ENCODE assay signal across 33 cellular contexts in the genomic region with DNA sequence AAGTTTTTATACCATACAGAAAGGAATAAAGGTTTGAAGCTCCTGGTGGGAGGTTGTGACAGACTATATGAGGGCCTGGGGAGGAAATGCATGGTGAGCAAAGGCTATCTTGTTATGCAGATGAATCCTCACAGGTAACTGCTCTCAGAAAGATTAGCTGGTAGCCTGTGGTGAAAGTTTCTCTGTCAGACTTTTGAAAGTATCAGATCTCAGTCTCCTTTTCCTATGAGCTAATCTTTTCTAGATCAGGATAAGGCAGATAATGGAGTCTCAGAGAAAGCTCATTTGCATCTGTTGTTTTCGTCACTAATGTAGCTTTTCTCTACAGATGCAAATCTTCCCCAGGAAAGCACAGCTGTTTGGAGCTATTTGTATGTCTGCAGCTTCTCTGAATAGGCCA. TPM values are rescaled to one million over a fixed set of nuclear protein-coding genes. Genes with fewer than 3 reads are reported as not detected.
DNase-seq lines count a peak whose midpoint lies in the region; ATAC-seq, FAIRE-seq and TF ChIP-seq lines count a peak whose summit lies in the region.
"Had no signal": no experiment of that assay in that cellular context is flagged by ENCODE, and none has a peak within 500 bp of the region (broad histone marks: within the 10 kb centered on the region; RNA-seq: fewer than 3 reads in every experiment).

No MANE protein-coding gene starts in this region.

- H3K18ac ChIP-seq in H1 (ENCODE audit: extremely low read depth, low read length) = no peak overlapping the region

- H3K56ac ChIP-seq in H1 (replicated peaks; ENCODE audit: insufficient read length, low read depth, low read length) = no peak overlapping the region

- H4K8ac ChIP-seq in H1 (ENCODE audit: extremely low read depth, insufficient read depth, low read length) = no peak overlapping the region

- peak; percentile 88 for DNase-seq in GM23338 (ENCODE audit: low spot score)
- DNase-seq in H1 (ENCODE audit: low read depth in 1 of 2, low spot score in 2 of 2) = peak in 1 of 2 experiments; percentile 53
- DNase-seq in SW 1271 (lab: John Stamatoyannopoulos, UW) = no peak
- no peak for DNase-seq in SHP77 (lab: John Stamatoyannopoulos, UW)
- no peak for DNase-seq in PC-3
- DNase-seq: activated CD8-positive, alpha-beta T cell treated with anti-CD3 and anti-CD28 coated beads for 36 hours; activated effector memory CD4-positive, alpha-beta T cell treated with anti-CD3 and anti-CD28 coated beads, Interleukin-2, amount 50 U/mL, for 16 hours; activated naive CD8-positive, alpha-beta T cell treated with anti-CD3 and anti-CD28 coated beads, Interleukin-2, amount 50 U/mL, for 24 hours; activated T-cell treated with anti-CD3 and anti-CD28 coated beads for 4 hours; CD4-positive, CD25-positive, alpha-beta regulatory T cell; GM23248; heart left ventricle; left ventricle myocardium inferior; naive B cell; NCI-H1930; occipital lobe; PC-9; SHP77 treated with DMSO at 0.1 percent for 48 hours; stimulated activated CD8-positive, alpha-beta memory T cell treated with anti-CD3 and anti-CD28 coated beads, Interleukin-4, amount 100 ng/mL, for 48 hours; stomach; tibial artery had no signal

- 0 out of 2 replicates have a peak overlapping the region, but pooled peaks have one; percentile 95 for H2BK5ac ChIP-seq in H1 (ENCODE audit: low read depth, low read length)

- POLR2A ChIA-PET in H1 (lab: Charles Lee; ENCODE audit: partially characterized antibody) (interaction anchor here (0.7 to 2.3 kb wide), 4 partner anchors 27 to 33 kb away, joined by 3 to 11 read pairs (median 4); partner anchors contain the start of gene ZNF202), PC-3 (lab: Charles Lee; ENCODE audit: unreplicated experiment) (no interaction called here)

- H3K27me3 ChIP-seq in GM23338 (ENCODE audit: insufficient read depth) = no peaks in the 10 kb centered on the region
- H3K27me3 ChIP-seq in H1 (replicated peaks in 1 of 4; ENCODE audit: control insufficient read depth in 3 of 4, extremely low read depth in 1 of 4, insufficient read depth in 3 of 4, low read length in 3 of 4) = no peaks in the 10 kb centered on the region
- H3K27me3 ChIP-seq in PC-3 (ENCODE audit: low read length) = peaks cover 61% of the 10 kb centered on the region
- H3K27me3 ChIP-seq: heart left ventricle, stomach, tibial artery had no signal

- H3K79me1 ChIP-seq in H1 (ENCODE audit: low read depth, low read length) = no peaks in the 10 kb centered on the region

- H3K27ac Mint-ChIP-seq in GM23338 = peak overlapping the region; percentile 97
- H3K27ac Mint-ChIP-seq: activated CD8-positive, alpha-beta T cell treated with anti-CD3 and anti-CD28 coated beads for 36 hours; activated naive CD8-positive, alpha-beta T cell treated with anti-CD3 and anti-CD28 coated beads, Interleukin-2, amount 50 U/mL, for 24 hours; CD4-positive, CD25-positive, alpha-beta regulatory T cell; naive B cell had no signal

- H3K4me1 ChIP-seq in GM23338 (ENCODE audit: insufficient read depth) (peaks cover 56% of the 10 kb centered on the region), H1 (replicated peaks in 1 of 4; ENCODE audit: control insufficient read depth in 3 of 4, insufficient read depth in 4 of 4, low read length in 3 of 4) (peaks cover 0 to 30% (median 13%) of the 10 kb centered on the region in 4 experiments), PC-3 (ENCODE audit: insufficient read depth, low read length) (no peaks in the 10 kb centered on the region)
- H3K4me1 ChIP-seq: heart left ventricle, left ventricle myocardium inferior, stomach, tibial artery had no signal

- whole genome bisulfite sequencing in H1 (ENCODE audit: extremely low coverage in 1 of 2, insufficient coverage in 1 of 2, insufficient read length in 1 of 2, insufficient replicate concordance in 2 of 2, low coverage in 1 of 2, low lambda C conversion rate in 2 of 2, missing lambda C conversion rate in 1 of 2), 2 experiments = 0% methylated on average over 1 of the region's 1 CpG; no CpG with 5 or more reads in 1 of the 2 experiments

- H2BK120ac ChIP-seq in H1 (replicated peaks; ENCODE audit: low read depth, low read length) = no peak overlapping the region

- H3K9me2 ChIP-seq in GM23338 (ENCODE audit: insufficient read depth) = no peaks in the 10 kb centered on the region
- H3K9me2 ChIP-seq in PC-3 (replicated peaks; ENCODE audit: low read length) = no peaks in the 10 kb centered on the region

- no peaks in the 10 kb centered on the region for H3K36me3 ChIP-seq in GM23338 (ENCODE audit: insufficient read depth)
- no peaks in the 10 kb centered on the region for H3K36me3 ChIP-seq in H1 (ENCODE audit: control insufficient read depth in 2 of 4, insufficient read depth in 4 of 4, low read length in 3 of 4)
- no peaks in the 10 kb centered on the region for H3K36me3 ChIP-seq in PC-3 (ENCODE audit: low read depth, low read length)
- H3K36me3 ChIP-seq: heart left ventricle, left ventricle myocardium inferior, stomach, tibial artery had no signal

- CTCF ChIA-PET in H1 (lab: Charles Lee; ENCODE audit: partially characterized antibody) (interaction anchor here (0.6 to 1.3 kb wide), 8 partner anchors 8 to 355 kb away, joined by 3 to 5 read pairs (median 3); no protein-coding TSS in a partner anchor), PC-3 (lab: Charles Lee) (no interaction called here)

- H2AFZ ChIP-seq in GM23338 = no peak overlapping the region
- no peak overlapping the region for H2AFZ ChIP-seq in H1 (ENCODE audit: low read length)
- no peak overlapping the region for H2AFZ ChIP-seq in PC-3 (ENCODE audit: low read length)
- H2AFZ ChIP-seq: GM23248, PC-9 had no signal

- no peaks in the 10 kb centered on the region; the same call in 1 of the 2 replicates for H3K23me2 ChIP-seq in H1 (ENCODE audit: low read depth, low read length)

- H4K20me1 ChIP-seq in GM23338 (replicated peaks; ENCODE audit: insufficient read depth) = no peaks in the 10 kb centered on the region
- no peaks in the 10 kb centered on the region for H4K20me1 ChIP-seq in H1 (replicated peaks in 1 of 2; ENCODE audit: control insufficient read depth in 1 of 2, insufficient read depth in 2 of 2, low read length in 2 of 2)
- no peaks in the 10 kb centered on the region for H4K20me1 ChIP-seq in PC-3 (ENCODE audit: low read length)

- H3K14ac ChIP-seq in H1 (ENCODE audit: insufficient read length) = no peak overlapping the region

- peak; percentile 97 for FAIRE-seq in H1 (lab: Jason Lieb, UNC)
- FAIRE-seq: GM19239, HepG2, islet of Langerhans had no signal

- H3K27ac ChIP-seq in GM23338 (ENCODE audit: low read depth) = peak overlapping the region; percentile 97
- H3K27ac ChIP-seq in H1 (ENCODE audit: low read depth, low read length) = no peak overlapping the region
- no peak overlapping the region for H3K27ac ChIP-seq in PC-3 (ENCODE audit: low read length)
- H3K27ac ChIP-seq: GM23248, heart left ventricle, left ventricle myocardium inferior, PC-9, stomach, tibial artery had no signal

- TF ChIP-seq EP300 in H1 (IDR thresholded peaks at IDR 0.05; ENCODE audit: borderline replicate concordance in 1 of 2, low read depth in 2 of 2, low read length in 2 of 2) = peak in 1 of 2 experiments; percentile 71; a peak in 1 of 3 replicates

- H3F3A ChIP-seq in GM23338 (replicated peaks; ENCODE audit: low read depth) (peaks cover 7% of the 10 kb centered on the region; the same call in 1 of the 2 replicates), PC-3 (ENCODE audit: low read length, unreplicated experiment) (no peaks in the 10 kb centered on the region)

- peak overlapping the region; percentile 44; the same call in 1 of the 2 replicates for H3K4me2 ChIP-seq in GM23338
- 0 out of 4 replicates have a peak overlapping the region, but pooled peaks have one; percentile 6 to 19 for H3K4me2 ChIP-seq in H1 (ENCODE audit: insufficient read depth in 1 of 2, low read depth in 2 of 2, low read length in 2 of 2)
- no peak overlapping the region for H3K4me2 ChIP-seq in PC-3 (ENCODE audit: low read length)
- H3K4me2 ChIP-seq: PC-9 had no signal

- peaks cover 54% of the 10 kb centered on the region for H3K4me1 Mint-ChIP-seq in GM23338
- H3K4me1 Mint-ChIP-seq: activated naive CD8-positive, alpha-beta T cell treated with anti-CD3 and anti-CD28 coated beads, Interleukin-2, amount 50 U/mL, for 24 hours; CD4-positive, CD25-positive, alpha-beta regulatory T cell; naive B cell had no signal

- TF ChIP-seq POLR2A in H1 (IDR thresholded peaks at IDR 0.05; ENCODE audit: control extremely low read depth in 1 of 2, low read depth in 2 of 2, low read length in 2 of 2) = no peak

- H2BK15ac ChIP-seq in H1 (ENCODE audit: low read length) = no peak overlapping the region

- intact Hi-C loops in PC-3 (cut with micrococcal nuclease) = no loop called here

- TF ChIP-seq RAD21 in H1 (IDR thresholded peaks at IDR 0.05 in 1 of 2, conservative IDR thresholded peaks at IDR 0.05 in 1 of 2; ENCODE audit: low read depth in 2 of 2, low read length in 2 of 2) = no peak

- no peaks in the 10 kb centered on the region for H3K79me2 ChIP-seq in GM23338 (replicated peaks; ENCODE audit: insufficient read depth)
- no peaks in the 10 kb centered on the region for H3K79me2 ChIP-seq in H1 (ENCODE audit: control insufficient read depth in 1 of 2, insufficient read depth in 2 of 2, low read length in 2 of 2)
- no peaks in the 10 kb centered on the region for H3K79me2 ChIP-seq in PC-3 (ENCODE audit: low read length)

- H3K27me3 Mint-ChIP-seq in GM23338 (ENCODE audit: insufficient read depth, low read depth, poor library complexity) = no peaks in the 10 kb centered on the region

- H3K9me3 Mint-ChIP-seq in GM23338 = peaks cover 11% of the 10 kb centered on the region
- H3K9me3 Mint-ChIP-seq: activated CD8-positive, alpha-beta T cell treated with anti-CD3 and anti-CD28 coated beads for 36 hours; activated naive CD8-positive, alpha-beta T cell treated with anti-CD3 and anti-CD28 coated beads, Interleukin-2, amount 50 U/mL, for 24 hours had no signal

- H3K9ac ChIP-seq in H1 (replicated peaks in 1 of 4; ENCODE audit: extremely low read depth in 1 of 4, low read depth in 3 of 4, low read length in 3 of 4) (no peak overlapping the region), PC-3 (ENCODE audit: low read length) (no peak overlapping the region)
- H3K9ac ChIP-seq: GM23248 had no signal

- H3K23ac ChIP-seq in H1 (ENCODE audit: insufficient read length) = no peak overlapping the region

- H2BK12ac ChIP-seq in H1 (ENCODE audit: low read depth, low read length) = no peak overlapping the region

- H2BK20ac ChIP-seq in H1 (ENCODE audit: low read length) = no peak overlapping the region

- no peak overlapping the region for H3K4me3 Mint-ChIP-seq in GM23338
- H3K4me3 Mint-ChIP-seq: activated CD8-positive, alpha-beta T cell treated with anti-CD3 and anti-CD28 coated beads for 36 hours; activated naive CD8-positive, alpha-beta T cell treated with anti-CD3 and anti-CD28 coated beads, Interleukin-2, amount 50 U/mL, for 24 hours; CD4-positive, CD25-positive, alpha-beta regulatory T cell; naive B cell had no signal

- peak overlapping the region; percentile 90 for H4K5ac ChIP-seq in H1 (ENCODE audit: insufficient read length, low read depth, low read length)

- no peak overlapping the region for H3K4ac ChIP-seq in H1 (replicated peaks; ENCODE audit: insufficient read length, low read depth, low read length)

- no peak overlapping the region for H4K91ac ChIP-seq in H1 (replicated peaks; ENCODE audit: insufficient read length, low read length)

- H3K4me3 ChIP-seq in GM23338 (no peak overlapping the region), H1 (ENCODE audit: extremely low read depth in 1 of 4, insufficient read depth in 2 of 4, low read depth in 3 of 4, low read length in 4 of 4) (peak overlapping the region in 1 of 4 experiments; percentile 27; a peak in 1 of 8 replicates), PC-3 (ENCODE audit: low read length) (no peak overlapping the region)
- H3K4me3 ChIP-seq: GM23248, heart left ventricle, left ventricle myocardium inferior, PC-9, stomach, tibial artery had no signal

- TF ChIP-seq CTCF in GM23338 (conservative IDR thresholded peaks at IDR 0.05; ENCODE audit: low read depth in 2 of 2) (no peak), H1 (IDR thresholded peaks at IDR 0.05; ENCODE audit: control extremely low read depth in 1 of 3, insufficient read depth in 1 of 3, low read depth in 1 of 3, low read length in 3 of 3) (no peak), PC-3 (conservative IDR thresholded peaks at IDR 0.05; ENCODE audit: low read depth, low read length) (no peak)

- H3K9me3 ChIP-seq in H1 (ENCODE audit: insufficient read depth in 2 of 2, low read depth in 1 of 2, low read length in 1 of 2) (no peaks in the 10 kb centered on the region), PC-3 (ENCODE audit: low read length) (no peaks in the 10 kb centered on the region)
- H3K9me3 ChIP-seq: heart left ventricle, left ventricle myocardium inferior, stomach, tibial artery had no signal

- peaks cover 23% of the 10 kb centered on the region for H3K36me3 Mint-ChIP-seq in GM23338 (ENCODE audit: low read depth)
- H3K36me3 Mint-ChIP-seq: CD4-positive, CD25-positive, alpha-beta regulatory T cell; naive B cell had no signal

- no TSS peak for BruUV-seq in PC-3 (replicated peaks; lab: Mats Ljungman, UMichigan)

- H2AK5ac ChIP-seq in H1 (ENCODE audit: low read depth, low read length) = no peak overlapping the region

- ATAC-seq in GM23338 = peak; percentile 96
- ATAC-seq in HG03039 (IDR thresholded peaks at IDR 0.05; ENCODE audit: unreplicated experiment) = peak; percentile 53
- ATAC-seq in HG03354 (IDR thresholded peaks at IDR 0.05; ENCODE audit: poor library complexity, severe bottlenecking, unreplicated experiment) = no peak
- ATAC-seq in PC-3 = no peak
- ATAC-seq: activated CD4-positive, CD25-positive, alpha-beta regulatory T cell treated with anti-CD3 and anti-CD28 coated beads, Interleukin-2, amount 50 U/mL, for 24 hours; activated CD8-positive, alpha-beta T cell treated with anti-CD3 and anti-CD28 coated beads for 36 hours; activated naive CD8-positive, alpha-beta T cell treated with anti-CD3 and anti-CD28 coated beads, Interleukin-2, amount 50 U/mL, for 24 hours; heart left ventricle; HepG2 had no signal

RNA-seq across cellular contexts. Expression of gene OR6X1, which starts 21.0 kb away (rescaled TPM):
- not detected in 2 replicates for total RNA-seq in GM23338 (2014; rRNA removed; shearing (Covaris generic))
- not detected in 2 replicates for polyA plus RNA-seq in GM23338 (2016; fragmentation: Nextera tagmentation; extraction: Ambion mirVana)
- not detected in 2 replicates for total RNA-seq in H1 (2021; fragmentation: NEBNext Ultra II Directional; extraction: Animal tissue kit (Norgen Biotek cat#: 25700))
- not detected in 2 replicates for polyA plus RNA-seq in H1 (2011; rRNA removed)
- not detected for polyA plus RNA-seq in H1 (2011; cell fraction: cytosol; rRNA removed)
- 0.21 TPM for polyA plus RNA-seq in H1 (2011; cell fraction: nucleus; rRNA removed)
- polyA plus RNA-seq in H1 (2012, experiment 1 of 2) = not detected in 4 replicates
- polyA plus RNA-seq in H1 (2012, experiment 2 of 2) = not detected
- not detected for polyA plus RNA-seq in H1 (2013, experiment 1 of 2)
- polyA plus RNA-seq in H1 (2013, experiment 2 of 2) = 0.06 TPM
- 0.22 TPM in 1 of 2 replicates, not detected in the other for polyA minus RNA-seq in H1 (2011; rRNA and poly(A)+ RNA removed)
- not detected for polyA minus RNA-seq in H1 (2011; cell fraction: cytosol; rRNA and poly(A)+ RNA removed)
- not detected for polyA minus RNA-seq in H1 (2011; cell fraction: nucleus; rRNA and poly(A)+ RNA removed)
- not detected in 2 replicates for total RNA-seq in PC-3 (2014; rRNA removed)
- total RNA-seq: activated CD8-positive, alpha-beta T cell treated with anti-CD3 and anti-CD28 coated beads for 36 hours; CD4-positive, CD25-positive, alpha-beta regulatory T cell; chondrocyte; epithelial cell of proximal tubule; fibroblast of villous mesenchyme; GM23248; heart left ventricle; HepG2; left ventricle myocardium inferior; LHCN-M2; occipital lobe; PC-9; pulmonary artery endothelial cell; skeletal muscle tissue; stomach had no signal
- polyA plus RNA-seq: CD4-positive, CD25-positive, alpha-beta regulatory T cell; GM23248; heart left ventricle; HepG2; stomach had no signal

RNA-seq across cellular contexts. Expression of gene OR6M1, which starts 30.9 kb away (rescaled TPM):
- not detected in 2 replicates for total RNA-seq in GM23338 (2014; rRNA removed; shearing (Covaris generic))
- polyA plus RNA-seq in GM23338 (2016; fragmentation: Nextera tagmentation; extraction: Ambion mirVana) (not detected in 2 replicates), H1 (2011; rRNA removed) (not detected in 2 replicates)
- total RNA-seq in H1 (2021; fragmentation: NEBNext Ultra II Directional; extraction: Animal tissue kit (Norgen Biotek cat#: 25700)) = not detected in 2 replicates
- polyA plus RNA-seq in H1 (2011; cell fraction: cytosol; rRNA removed) = not detected
- not detected for polyA plus RNA-seq in H1 (2011; cell fraction: nucleus; rRNA removed)
- polyA plus RNA-seq in H1 (2012, experiment 1 of 2) = not detected in 4 replicates
- polyA plus RNA-seq in H1 (2012, experiment 2 of 2) = not detected
- polyA plus RNA-seq in H1 (2013, experiment 1 of 2) = not detected
- not detected for polyA plus RNA-seq in H1 (2013, experiment 2 of 2)
- not detected in 2 replicates for polyA minus RNA-seq in H1 (2011; rRNA and poly(A)+ RNA removed)
- not detected for polyA minus RNA-seq in H1 (2011; cell fraction: cytosol; rRNA and poly(A)+ RNA removed)
- polyA minus RNA-seq in H1 (2011; cell fraction: nucleus; rRNA and poly(A)+ RNA removed) = not detected
- total RNA-seq in PC-3 (2014; rRNA removed) = not detected in 2 replicates
- total RNA-seq: activated CD8-positive, alpha-beta T cell treated with anti-CD3 and anti-CD28 coated beads for 36 hours; CD4-positive, CD25-positive, alpha-beta regulatory T cell; chondrocyte; epithelial cell of proximal tubule; fibroblast of villous mesenchyme; GM23248; heart left ventricle; HepG2; left ventricle myocardium inferior; LHCN-M2; occipital lobe; PC-9; pulmonary artery endothelial cell; skeletal muscle tissue; stomach had no signal
- polyA plus RNA-seq: CD4-positive, CD25-positive, alpha-beta regulatory T cell; GM23248; heart left ventricle; HepG2; stomach had no signal

RNA-seq across cellular contexts. Expression of gene ZNF202, which starts 33.8 kb away (rescaled TPM):
- 33.0 and 36.7 TPM in 2 replicates for total RNA-seq in GM23338 (2014; rRNA removed; shearing (Covaris generic))
- polyA plus RNA-seq in GM23338 (2016; fragmentation: Nextera tagmentation; extraction: Ambion mirVana) (16.1 and 18.2 TPM in 2 replicates), H1 (2011; rRNA removed) (13.2 and 14.1 TPM in 2 replicates)
- 33.0 and 33.9 TPM in 2 replicates for total RNA-seq in H1 (2021; fragmentation: NEBNext Ultra II Directional; extraction: Animal tissue kit (Norgen Biotek cat#: 25700))
- 18.8 TPM for polyA plus RNA-seq in H1 (2011; cell fraction: cytosol; rRNA removed)
- 30.6 TPM for polyA plus RNA-seq in H1 (2011; cell fraction: nucleus; rRNA removed)
- 22.1 to 27.4 TPM (median 26.9 TPM) in 4 replicates for polyA plus RNA-seq in H1 (2012, experiment 1 of 2)
- 5.6 TPM for polyA plus RNA-seq in H1 (2012, experiment 2 of 2)
- polyA plus RNA-seq in H1 (2013, experiment 1 of 2) = 19.2 TPM
- polyA plus RNA-seq in H1 (2013, experiment 2 of 2) = 17.2 TPM
- 25.4 and 30.3 TPM in 2 replicates for polyA minus RNA-seq in H1 (2011; rRNA and poly(A)+ RNA removed)
- 16.3 TPM for polyA minus RNA-seq in H1 (2011; cell fraction: cytosol; rRNA and poly(A)+ RNA removed)
- 56.3 TPM for polyA minus RNA-seq in H1 (2011; cell fraction: nucleus; rRNA and poly(A)+ RNA removed)
- total RNA-seq in PC-3 (2014; rRNA removed) = 13.1 and 14.6 TPM in 2 replicates

Comparison
In these comparisons a context has a peak if more than half of its experiments do, and no peak if none do; other contexts are left out.
1. ATAC-seq: peak in GM23338 (single experiment) and HG03039 (single experiment); none in HG03354 (single experiment) and PC-3 (single experiment).